ENCODE assay signal across 1 cellular context in genomic region chr20:32235331-32236047, GRCh38.
A peak's percentile ranks its signal among the peaks of the same experiment; 100 is the strongest.
TF ChIP-seq lines count a peak whose summit lies in the region.

No MANE protein-coding gene starts in this region.

TF ChIP-seq in HepG2, 621 proteins besides CTCF, POLR2A, EP300 and RAD21 (continued from another document and continues in another):
- no peak for TF ChIP-seq REST (IDR thresholded peaks at IDR 0.05; ENCODE audit: borderline replicate concordance in 1 of 2, low read depth in 1 of 2, low read length in 2 of 2)
- no peak for TF ChIP-seq ZNF24 (IDR thresholded peaks at IDR 0.05)
- peak; percentile 52; the same call in 1 of the 2 replicates for TF ChIP-seq ZNF556 (CRISPR knock-in tag; IDR thresholded peaks at IDR 0.05; ENCODE audit: borderline replicate concordance)
- no peak for TF ChIP-seq MYPOP (CRISPR knock-in tag; IDR thresholded peaks at IDR 0.05)
- TF ChIP-seq ETV6 (CRISPR knock-in tag; conservative IDR thresholded peaks at IDR 0.05) = no peak
- no peak for TF ChIP-seq ZNF547 (CRISPR knock-in tag; IDR thresholded peaks at IDR 0.05)
- TF ChIP-seq AHDC1 (CRISPR knock-in tag; IDR thresholded peaks at IDR 0.05; ENCODE audit: borderline replicate concordance) = peak; percentile 34; the same call in 1 of the 2 replicates
- no peak for TF ChIP-seq BHLHE40 (IDR thresholded peaks at IDR 0.05; ENCODE audit: low read length)
- TF ChIP-seq CBX5 (CRISPR knock-in tag; IDR thresholded peaks at IDR 0.05; ENCODE audit: borderline replicate concordance) = no peak
- TF ChIP-seq ZNF772 (CRISPR knock-in tag; IDR thresholded peaks at IDR 0.05) = peak; percentile 59; the same call in 1 of the 2 replicates
- no peak for TF ChIP-seq ZNF816 (CRISPR knock-in tag; IDR thresholded peaks at IDR 0.05; ENCODE audit: borderline replicate concordance)
- no peak for TF ChIP-seq ZBTB46 (CRISPR knock-in tag; IDR thresholded peaks at IDR 0.05; ENCODE audit: borderline replicate concordance)
- no peak for TF ChIP-seq U2AF2 (IDR thresholded peaks at IDR 0.05; ENCODE audit: low read depth, low read length)
- TF ChIP-seq HNF1B (CRISPR knock-in tag; IDR thresholded peaks at IDR 0.05) = peak; percentile 87
- peak; percentile 81 for TF ChIP-seq IKZF5 (CRISPR knock-in tag; IDR thresholded peaks at IDR 0.05)
- no peak for TF ChIP-seq BCLAF1 (IDR thresholded peaks at IDR 0.05)
- no peak for TF ChIP-seq ZNF674 (CRISPR knock-in tag; IDR thresholded peaks at IDR 0.05; ENCODE audit: low read depth)
- peak; percentile 64; the same call in 1 of the 2 replicates for TF ChIP-seq MXD4 (CRISPR knock-in tag; IDR thresholded peaks at IDR 0.05)
- TF ChIP-seq ARNT2 (CRISPR knock-in tag; IDR thresholded peaks at IDR 0.05; ENCODE audit: low read depth) = no peak
- 0 out of 2 replicates have a peak, but pooled peaks have one; percentile 60 for TF ChIP-seq ATF5 (CRISPR knock-in tag; IDR thresholded peaks at IDR 0.05; ENCODE audit: low read depth)
- TF ChIP-seq NONO (IDR thresholded peaks at IDR 0.05) = no peak
- TF ChIP-seq NONO (CRISPR knock-in tag; conservative IDR thresholded peaks at IDR 0.05) = no peak
- no peak for TF ChIP-seq ZNF563 (CRISPR knock-in tag; IDR thresholded peaks at IDR 0.05)
- peak; percentile 37; the same call in 1 of the 2 replicates for TF ChIP-seq DRAP1 (CRISPR knock-in tag; IDR thresholded peaks at IDR 0.05)
- peak; percentile 87; the same call in 1 of the 2 replicates for TF ChIP-seq FOXK1 (CRISPR knock-in tag; IDR thresholded peaks at IDR 0.05; ENCODE audit: borderline replicate concordance, low read depth)
- TF ChIP-seq SOX13 (IDR thresholded peaks at IDR 0.05) = no peak
- TF ChIP-seq SOX13 (CRISPR knock-in tag; conservative IDR thresholded peaks at IDR 0.05 in 1 of 2, IDR thresholded peaks at IDR 0.05 in 1 of 2) = peak in 1 of 2 experiments; percentile 49; a peak in 1 of 4 replicates
- TF ChIP-seq DMTF1 (CRISPR knock-in tag; IDR thresholded peaks at IDR 0.05) = no peak
- TF ChIP-seq ZEB1 (IDR thresholded peaks at IDR 0.05; ENCODE audit: insufficient replicate concordance, low read depth) = peak; percentile 87
- no peak for TF ChIP-seq POLR2AphosphoS2 (IDR thresholded peaks at IDR 0.05; ENCODE audit: low read depth, low read length)
- TF ChIP-seq FOXP4 (CRISPR knock-in tag; IDR thresholded peaks at IDR 0.05) = peak; percentile 79
